14 cellular contexts compared by ENCODE assay signal in the genomic region with DNA sequence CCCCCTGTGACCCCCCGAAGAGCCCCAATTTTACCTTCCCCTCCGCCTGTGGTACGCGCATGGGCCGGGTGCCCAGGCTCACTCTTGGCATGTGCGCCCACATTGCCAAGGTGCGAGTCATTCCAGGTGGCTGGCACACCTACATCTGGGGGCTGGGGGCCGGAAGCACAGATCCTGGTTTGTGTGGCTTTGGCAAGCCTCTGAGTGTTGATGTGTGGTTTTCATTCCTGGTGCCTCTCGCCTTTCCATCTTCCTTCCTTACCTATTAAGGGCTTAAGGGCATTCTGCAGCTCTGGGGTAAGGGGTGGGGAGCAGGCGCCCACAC. TPM values are rescaled to one million over a fixed set of nuclear protein-coding genes. Genes with fewer than 3 reads are reported as not detected.
A peak's percentile ranks its signal among the peaks of the same experiment; 100 is the strongest.
DNase-seq lines count a peak whose midpoint lies in the region; ATAC-seq and TF ChIP-seq lines count a peak whose summit lies in the region.
"Had no signal": no experiment of that assay in that cellular context is flagged by ENCODE, and none has a peak within 500 bp of the region (broad histone marks: within the 10 kb centered on the region; RNA-seq: fewer than 3 reads in every experiment).

No MANE protein-coding gene starts in this region.

- H3K9ac ChIP-seq in Loucy (ENCODE audit: low read depth, low read length, poor library complexity, severe bottlenecking) = no peak overlapping the region

- BruUV-seq in Calu3 (replicated peaks; lab: Mats Ljungman, UMichigan) = no TSS peak

- no peaks in the 10 kb centered on the region for H3K9me2 ChIP-seq in Loucy (replicated peaks; ENCODE audit: low read depth, low read length)

- H3K27me3 ChIP-seq in Loucy (ENCODE audit: insufficient read depth, low read length, poor library complexity, severe bottlenecking) = no peaks in the 10 kb centered on the region

- no peaks in the 10 kb centered on the region for H3K9me3 ChIP-seq in Loucy (ENCODE audit: insufficient read depth, low read depth, low read length)

- H3K9me3 Mint-ChIP-seq in Calu3 (ENCODE audit: low read depth, unreplicated experiment) (no peaks in the 10 kb centered on the region), endothelial cell (ENCODE audit: unreplicated experiment) (no peaks in the 10 kb centered on the region), neural crest cell (no peaks in the 10 kb centered on the region)
- H3K9me3 Mint-ChIP-seq: activated CD4-positive, alpha-beta memory T cell treated with anti-CD3 and anti-CD28 coated beads for 36 hours had no signal

- H3K36me3 ChIP-seq in Loucy (ENCODE audit: insufficient read depth, low read length) = no peaks in the 10 kb centered on the region

- H4K20me1 ChIP-seq in Loucy (ENCODE audit: insufficient read depth, low read length, poor library complexity, severe bottlenecking) = no peaks in the 10 kb centered on the region

- no peaks in the 10 kb centered on the region for H3K79me2 ChIP-seq in Loucy (ENCODE audit: insufficient read depth, low read length)

- TF ChIP-seq CTCF in Calu3 (IDR thresholded peaks at IDR 0.05; ENCODE audit: unreplicated experiment) (no peak), Loucy (conservative IDR thresholded peaks at IDR 0.05; ENCODE audit: low read length) (no peak; the same call in 1 of the 2 replicates), endothelial cell (IDR thresholded peaks at IDR 0.05; ENCODE audit: unreplicated experiment) (no peak), neural crest cell (conservative IDR thresholded peaks at IDR 0.05) (no peak)

- peaks cover 44% of the 10 kb centered on the region for H3K36me3 Mint-ChIP-seq in Calu3 (ENCODE audit: insufficient read depth, unreplicated experiment)
- peaks cover 13% of the 10 kb centered on the region for H3K36me3 Mint-ChIP-seq in endothelial cell (ENCODE audit: low read depth, unreplicated experiment)
- peaks cover 5% of the 10 kb centered on the region for H3K36me3 Mint-ChIP-seq in neural crest cell (ENCODE audit: low read depth)

- no peak overlapping the region for H3K4me2 ChIP-seq in Loucy (ENCODE audit: low read depth, low read length, poor library complexity, severe bottlenecking)

- H3K27ac Mint-ChIP-seq in Calu3 (ENCODE audit: unreplicated experiment) (peak overlapping the region; percentile 80), endothelial cell (ENCODE audit: unreplicated experiment) (no peak overlapping the region), neural crest cell (ENCODE audit: unreplicated experiment) (no peak overlapping the region)
- H3K27ac Mint-ChIP-seq: activated CD4-positive, alpha-beta memory T cell treated with anti-CD3 and anti-CD28 coated beads for 36 hours had no signal

- H3K4me1 Mint-ChIP-seq in Calu3 (ENCODE audit: low read depth, unreplicated experiment) (peaks cover 45% of the 10 kb centered on the region), endothelial cell (ENCODE audit: unreplicated experiment) (peaks cover 31% of the 10 kb centered on the region), neural crest cell (peaks cover 8% of the 10 kb centered on the region)

- H3K4me1 ChIP-seq in Loucy (ENCODE audit: insufficient read depth, low read length, poor library complexity, severe bottlenecking) = peaks cover 29% of the 10 kb centered on the region

- H3K4me3 Mint-ChIP-seq in Calu3 (ENCODE audit: low read depth, unreplicated experiment) (peak overlapping the region; percentile 76), endothelial cell (ENCODE audit: unreplicated experiment) (peak overlapping the region; percentile 76), neural crest cell (peak overlapping the region; percentile 18)

- peaks cover 3% of the 10 kb centered on the region; the same call in 1 of the 2 replicates for H3F3A ChIP-seq in Loucy (ENCODE audit: low read depth)

- ATAC-seq in GM21529 (IDR thresholded peaks at IDR 0.05; ENCODE audit: unreplicated experiment) (no peak), HG02870 (IDR thresholded peaks at IDR 0.05; ENCODE audit: unreplicated experiment) (no peak), GM19463 (IDR thresholded peaks at IDR 0.05; ENCODE audit: unreplicated experiment) (no peak)

- H3K27me3 Mint-ChIP-seq in Calu3 (ENCODE audit: unreplicated experiment) = peaks cover 72% of the 10 kb centered on the region
- H3K27me3 Mint-ChIP-seq in endothelial cell (ENCODE audit: unreplicated experiment) = peaks cover 36% of the 10 kb centered on the region
- H3K27me3 Mint-ChIP-seq in neural crest cell (ENCODE audit: low read depth) = peaks cover 95% of the 10 kb centered on the region

- H2AFZ ChIP-seq in Loucy (ENCODE audit: low read length) = no peak overlapping the region

- H3K4me3 ChIP-seq in Loucy (ENCODE audit: low read length, poor library complexity, severe bottlenecking) = peak overlapping the region; percentile 47

- CTCF ChIA-PET in Calu3 (lab: Charles Lee) = interaction anchor here (1.0 to 1.4 kb wide), 3 partner anchors 16 to 54 kb away, joined by 3 to 8 read pairs (median 6); no protein-coding TSS in a partner anchor

- DNase-seq in Calu3 (peak; percentile 87), endothelial cell (ENCODE audit: low spot score) (no peak), neural crest cell (ENCODE audit: low read depth, low spot score) (no peak), SK-N-DZ (ENCODE audit: low spot score) (no peak)
- DNase-seq: NCI-H1694; stimulated activated CD4-positive, alpha-beta T cell treated with anti-CD3 and anti-CD28 coated beads, Interleukin-12 subunit alpha, Interleukin-12 subunit beta, amount 100 ng/mL, for 4 hours; stimulated activated naive CD4-positive, alpha-beta T cell treated with Interleukin-2 at 50 U/mL for 16 hours had no signal

- intact Hi-C loops in Calu3 (cut with micrococcal nuclease; ENCODE audit: unreplicated experiment) = no loop called here

RNA-seq across cellular contexts. Expression of a gene that starts 0.4 kb away (rescaled TPM):
- total RNA-seq in Calu3 (2022) (1.3 and 1.4 TPM in 2 replicates), endothelial cell (ENCODE audit: unreplicated experiment) (not detected), neural crest cell (not detected in 2 replicates)
- polyA plus RNA-seq in SK-N-DZ (2014; cell fraction: cytosol; rRNA removed) = 0.20 and 0.45 TPM in 2 replicates
- 0.07 and 0.14 TPM in 2 replicates for polyA plus RNA-seq in SK-N-DZ (2014; cell fraction: nucleus; rRNA removed)
- total RNA-seq: activated CD4-positive, alpha-beta memory T cell treated with anti-CD3 and anti-CD28 coated beads for 36 hours; epithelial cell of proximal tubule; liver had no signal

RNA-seq across cellular contexts. Expression of a gene that starts 9.0 kb away (rescaled TPM):
- total RNA-seq in Calu3 (2022) (72.8 and 75.2 TPM in 2 replicates), endothelial cell (ENCODE audit: unreplicated experiment) (39.3 TPM), neural crest cell (35.6 and 38.1 TPM in 2 replicates)
- polyA plus RNA-seq in SK-N-DZ (2014; cell fraction: cytosol; rRNA removed) = 35.4 and 42.7 TPM in 2 replicates
- polyA plus RNA-seq in SK-N-DZ (2014; cell fraction: nucleus; rRNA removed) = 18.3 and 21.3 TPM in 2 replicates

RNA-seq across cellular contexts. Expression of a gene that starts 14.9 kb away (rescaled TPM):
- total RNA-seq in Calu3 (2022) = 25.1 and 25.2 TPM in 2 replicates
- 39.0 TPM for total RNA-seq in endothelial cell (ENCODE audit: unreplicated experiment)
- total RNA-seq in neural crest cell = 43.3 and 43.8 TPM in 2 replicates
- 51.4 and 54.4 TPM in 2 replicates for polyA plus RNA-seq in SK-N-DZ (2014; cell fraction: cytosol; rRNA removed)
- 33.3 and 36.2 TPM in 2 replicates for polyA plus RNA-seq in SK-N-DZ (2014; cell fraction: nucleus; rRNA removed)

RNA-seq across cellular contexts. Expression of a gene that starts 36.9 kb away (rescaled TPM):
- total RNA-seq in Calu3 (2022) (161 and 181 TPM in 2 replicates), endothelial cell (ENCODE audit: unreplicated experiment) (not detected), neural crest cell (not detected in 2 replicates)
- not detected in 2 replicates for polyA plus RNA-seq in SK-N-DZ (2014; cell fraction: cytosol; rRNA removed)
- not detected in 2 replicates for polyA plus RNA-seq in SK-N-DZ (2014; cell fraction: nucleus; rRNA removed)
- total RNA-seq: activated CD4-positive, alpha-beta memory T cell treated with anti-CD3 and anti-CD28 coated beads for 36 hours; epithelial cell of proximal tubule had no signal

RNA-seq across cellular contexts. Expression of a gene that starts 60.0 kb away (rescaled TPM):
- total RNA-seq in Calu3 (2022) (0.29 TPM in 1 of 2 replicates, not detected in the other), endothelial cell (ENCODE audit: unreplicated experiment) (not detected), neural crest cell (not detected in 2 replicates)
- 0.08 TPM in 1 of 2 replicates, not detected in the other for polyA plus RNA-seq in SK-N-DZ (2014; cell fraction: cytosol; rRNA removed)
- 0.09 TPM in 1 of 2 replicates, not detected in the other for polyA plus RNA-seq in SK-N-DZ (2014; cell fraction: nucleus; rRNA removed)
- total RNA-seq: activated CD4-positive, alpha-beta memory T cell treated with anti-CD3 and anti-CD28 coated beads for 36 hours; epithelial cell of proximal tubule had no signal
- polyA plus RNA-seq: liver had no signal

Comparison
In these comparisons a context has a peak if more than half of its experiments do, and no peak if none do; other contexts are left out.
1. H3K4me3 Mint-ChIP-seq: peak in every context shown above with its lines; median percentile 76 in Calu3; 76 in endothelial cell; 18 in neural crest cell.